1 cellular context compared by ENCODE assay signal in the genomic region with DNA sequence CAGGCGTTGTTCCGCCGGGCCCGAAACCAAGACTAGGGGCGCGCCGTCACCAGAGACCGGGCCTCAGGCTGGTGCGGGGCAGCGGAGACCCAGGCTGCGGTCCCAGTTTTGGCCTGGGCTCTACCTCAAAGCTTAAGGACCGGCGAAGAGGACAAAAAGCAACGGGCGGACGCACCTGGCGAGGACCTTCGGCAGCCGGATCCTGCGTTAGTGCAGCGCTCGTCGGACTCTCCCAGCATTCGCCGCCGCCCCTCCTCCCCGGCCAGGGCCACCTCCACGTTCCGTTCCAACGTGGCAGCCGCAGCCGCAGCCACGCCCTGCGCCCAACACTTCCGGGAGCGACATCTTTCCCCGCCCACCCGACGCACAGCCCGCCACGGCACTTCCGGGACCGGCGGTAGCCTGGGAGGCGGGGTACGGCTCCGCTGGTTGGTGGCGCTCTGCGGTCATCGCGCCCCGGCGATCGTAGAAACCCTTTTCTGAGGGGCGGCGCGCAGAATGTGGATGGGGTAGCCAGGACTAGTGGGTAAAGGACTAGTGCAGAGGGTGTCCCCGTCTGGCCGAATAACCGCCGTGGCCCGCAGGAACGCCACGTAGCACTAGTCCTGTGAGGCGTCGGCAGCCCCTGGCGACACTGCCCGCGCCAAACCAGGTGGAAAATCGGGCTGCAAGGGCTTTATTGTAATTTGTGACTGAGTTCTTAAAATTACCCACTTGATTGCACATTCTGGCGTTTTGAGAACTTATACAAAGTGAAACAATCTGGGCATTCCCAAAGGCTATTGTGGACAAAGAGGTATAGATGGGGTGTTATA.
A peak's percentile ranks its signal among the peaks of the same experiment; 100 is the strongest.
TF ChIP-seq lines count a peak whose summit lies in the region.

A gene with protein sequence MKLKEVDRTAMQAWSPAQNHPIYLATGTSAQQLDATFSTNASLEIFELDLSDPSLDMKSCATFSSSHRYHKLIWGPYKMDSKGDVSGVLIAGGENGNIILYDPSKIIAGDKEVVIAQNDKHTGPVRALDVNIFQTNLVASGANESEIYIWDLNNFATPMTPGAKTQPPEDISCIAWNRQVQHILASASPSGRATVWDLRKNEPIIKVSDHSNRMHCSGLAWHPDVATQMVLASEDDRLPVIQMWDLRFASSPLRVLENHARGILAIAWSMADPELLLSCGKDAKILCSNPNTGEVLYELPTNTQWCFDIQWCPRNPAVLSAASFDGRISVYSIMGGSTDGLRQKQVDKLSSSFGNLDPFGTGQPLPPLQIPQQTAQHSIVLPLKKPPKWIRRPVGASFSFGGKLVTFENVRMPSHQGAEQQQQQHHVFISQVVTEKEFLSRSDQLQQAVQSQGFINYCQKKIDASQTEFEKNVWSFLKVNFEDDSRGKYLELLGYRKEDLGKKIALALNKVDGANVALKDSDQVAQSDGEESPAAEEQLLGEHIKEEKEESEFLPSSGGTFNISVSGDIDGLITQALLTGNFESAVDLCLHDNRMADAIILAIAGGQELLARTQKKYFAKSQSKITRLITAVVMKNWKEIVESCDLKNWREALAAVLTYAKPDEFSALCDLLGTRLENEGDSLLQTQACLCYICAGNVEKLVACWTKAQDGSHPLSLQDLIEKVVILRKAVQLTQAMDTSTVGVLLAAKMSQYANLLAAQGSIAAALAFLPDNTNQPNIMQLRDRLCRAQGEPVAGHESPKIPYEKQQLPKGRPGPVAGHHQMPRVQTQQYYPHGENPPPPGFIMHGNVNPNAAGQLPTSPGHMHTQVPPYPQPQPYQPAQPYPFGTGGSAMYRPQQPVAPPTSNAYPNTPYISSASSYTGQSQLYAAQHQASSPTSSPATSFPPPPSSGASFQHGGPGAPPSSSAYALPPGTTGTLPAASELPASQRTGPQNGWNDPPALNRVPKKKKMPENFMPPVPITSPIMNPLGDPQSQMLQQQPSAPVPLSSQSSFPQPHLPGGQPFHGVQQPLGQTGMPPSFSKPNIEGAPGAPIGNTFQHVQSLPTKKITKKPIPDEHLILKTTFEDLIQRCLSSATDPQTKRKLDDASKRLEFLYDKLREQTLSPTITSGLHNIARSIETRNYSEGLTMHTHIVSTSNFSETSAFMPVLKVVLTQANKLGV (minus strand): TSS at position 241 of the 815 bp plus-strand sequence. CDS start 9,217 bp downstream, outside the sequence.

TF ChIP-seq in HepG2, 621 proteins besides CTCF, POLR2A, EP300 and RAD21 (continued from another document and continues in another):
- TF ChIP-seq, protein P1, sequence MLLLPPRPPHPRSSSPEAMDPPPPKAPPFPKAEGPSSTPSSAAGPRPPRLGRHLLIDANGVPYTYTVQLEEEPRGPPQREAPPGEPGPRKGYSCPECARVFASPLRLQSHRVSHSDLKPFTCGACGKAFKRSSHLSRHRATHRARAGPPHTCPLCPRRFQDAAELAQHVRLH (CRISPR knock-in tag; IDR thresholded peaks at IDR 0.05; ENCODE audit: borderline replicate concordance, low read depth), result peak; percentile 65; the same call in 1 of the 2 replicates
- TF ChIP-seq ZNF530 (CRISPR knock-in tag; IDR thresholded peaks at IDR 0.05; ENCODE audit: low read depth), result no peak
- TF ChIP-seq, protein P2, sequence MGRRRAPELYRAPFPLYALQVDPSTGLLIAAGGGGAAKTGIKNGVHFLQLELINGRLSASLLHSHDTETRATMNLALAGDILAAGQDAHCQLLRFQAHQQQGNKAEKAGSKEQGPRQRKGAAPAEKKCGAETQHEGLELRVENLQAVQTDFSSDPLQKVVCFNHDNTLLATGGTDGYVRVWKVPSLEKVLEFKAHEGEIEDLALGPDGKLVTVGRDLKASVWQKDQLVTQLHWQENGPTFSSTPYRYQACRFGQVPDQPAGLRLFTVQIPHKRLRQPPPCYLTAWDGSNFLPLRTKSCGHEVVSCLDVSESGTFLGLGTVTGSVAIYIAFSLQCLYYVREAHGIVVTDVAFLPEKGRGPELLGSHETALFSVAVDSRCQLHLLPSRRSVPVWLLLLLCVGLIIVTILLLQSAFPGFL (CRISPR knock-in tag; IDR thresholded peaks at IDR 0.05), result no peak
- peak; percentile 92 for TF ChIP-seq ZNF552 (CRISPR knock-in tag; IDR thresholded peaks at IDR 0.05; ENCODE audit: borderline replicate concordance)
- TF ChIP-seq ZBTB7B (CRISPR knock-in tag; IDR thresholded peaks at IDR 0.05), result peak; percentile 63; the same call in 1 of the 2 replicates
- TF ChIP-seq, protein P3, sequence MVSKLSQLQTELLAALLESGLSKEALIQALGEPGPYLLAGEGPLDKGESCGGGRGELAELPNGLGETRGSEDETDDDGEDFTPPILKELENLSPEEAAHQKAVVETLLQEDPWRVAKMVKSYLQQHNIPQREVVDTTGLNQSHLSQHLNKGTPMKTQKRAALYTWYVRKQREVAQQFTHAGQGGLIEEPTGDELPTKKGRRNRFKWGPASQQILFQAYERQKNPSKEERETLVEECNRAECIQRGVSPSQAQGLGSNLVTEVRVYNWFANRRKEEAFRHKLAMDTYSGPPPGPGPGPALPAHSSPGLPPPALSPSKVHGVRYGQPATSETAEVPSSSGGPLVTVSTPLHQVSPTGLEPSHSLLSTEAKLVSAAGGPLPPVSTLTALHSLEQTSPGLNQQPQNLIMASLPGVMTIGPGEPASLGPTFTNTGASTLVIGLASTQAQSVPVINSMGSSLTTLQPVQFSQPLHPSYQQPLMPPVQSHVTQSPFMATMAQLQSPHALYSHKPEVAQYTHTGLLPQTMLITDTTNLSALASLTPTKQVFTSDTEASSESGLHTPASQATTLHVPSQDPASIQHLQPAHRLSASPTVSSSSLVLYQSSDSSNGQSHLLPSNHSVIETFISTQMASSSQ (IDR thresholded peaks at IDR 0.05; ENCODE audit: low read depth), result no peak; the same call in 1 of the 2 replicates
- TF ChIP-seq, protein P3 (CRISPR knock-in tag; IDR thresholded peaks at IDR 0.05; ENCODE audit: borderline replicate concordance), result peak; percentile 85
- TF ChIP-seq ZFP62 (CRISPR knock-in tag; IDR thresholded peaks at IDR 0.05), result no peak
- TF ChIP-seq, protein P4, sequence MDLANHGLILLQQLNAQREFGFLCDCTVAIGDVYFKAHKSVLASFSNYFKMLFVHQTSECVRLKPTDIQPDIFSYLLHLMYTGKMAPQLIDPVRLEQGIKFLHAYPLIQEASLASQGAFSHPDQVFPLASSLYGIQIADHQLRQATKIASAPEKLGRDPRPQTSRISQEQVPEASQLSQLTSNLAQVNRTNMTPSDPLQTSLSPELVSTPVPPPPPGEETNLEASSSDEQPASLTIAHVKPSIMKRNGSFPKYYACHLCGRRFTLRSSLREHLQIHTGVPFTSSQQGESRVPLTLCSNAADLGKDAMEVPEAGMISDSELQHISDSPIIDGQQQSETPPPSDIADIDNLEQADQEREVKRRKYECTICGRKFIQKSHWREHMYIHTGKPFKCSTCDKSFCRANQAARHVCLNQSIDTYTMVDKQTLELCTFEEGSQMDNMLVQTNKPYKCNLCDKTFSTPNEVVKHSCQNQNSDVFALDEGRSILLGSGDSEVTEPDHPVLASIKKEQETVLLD (CRISPR knock-in tag; IDR thresholded peaks at IDR 0.05; ENCODE audit: low read depth), result peak; percentile 83; the same call in 1 of the 2 replicates
- TF ChIP-seq ZSCAN31 (CRISPR knock-in tag; IDR thresholded peaks at IDR 0.05; ENCODE audit: low read depth), result peak; percentile 87
- TF ChIP-seq, protein P5, sequence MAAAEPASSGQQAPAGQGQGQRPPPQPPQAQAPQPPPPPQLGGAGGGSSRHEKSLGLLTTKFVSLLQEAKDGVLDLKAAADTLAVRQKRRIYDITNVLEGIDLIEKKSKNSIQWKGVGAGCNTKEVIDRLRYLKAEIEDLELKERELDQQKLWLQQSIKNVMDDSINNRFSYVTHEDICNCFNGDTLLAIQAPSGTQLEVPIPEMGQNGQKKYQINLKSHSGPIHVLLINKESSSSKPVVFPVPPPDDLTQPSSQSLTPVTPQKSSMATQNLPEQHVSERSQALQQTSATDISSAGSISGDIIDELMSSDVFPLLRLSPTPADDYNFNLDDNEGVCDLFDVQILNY (CRISPR knock-in tag; conservative IDR thresholded peaks at IDR 0.05), result no peak
- TF ChIP-seq, protein P6, sequence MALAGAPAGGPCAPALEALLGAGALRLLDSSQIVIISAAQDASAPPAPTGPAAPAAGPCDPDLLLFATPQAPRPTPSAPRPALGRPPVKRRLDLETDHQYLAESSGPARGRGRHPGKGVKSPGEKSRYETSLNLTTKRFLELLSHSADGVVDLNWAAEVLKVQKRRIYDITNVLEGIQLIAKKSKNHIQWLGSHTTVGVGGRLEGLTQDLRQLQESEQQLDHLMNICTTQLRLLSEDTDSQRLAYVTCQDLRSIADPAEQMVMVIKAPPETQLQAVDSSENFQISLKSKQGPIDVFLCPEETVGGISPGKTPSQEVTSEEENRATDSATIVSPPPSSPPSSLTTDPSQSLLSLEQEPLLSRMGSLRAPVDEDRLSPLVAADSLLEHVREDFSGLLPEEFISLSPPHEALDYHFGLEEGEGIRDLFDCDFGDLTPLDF (CRISPR knock-in tag; IDR thresholded peaks at IDR 0.05), result no peak; the same call in 1 of the 2 replicates
- no peak for TF ChIP-seq NFIC (IDR thresholded peaks at IDR 0.05; ENCODE audit: low read length)
- TF ChIP-seq, protein P7, sequence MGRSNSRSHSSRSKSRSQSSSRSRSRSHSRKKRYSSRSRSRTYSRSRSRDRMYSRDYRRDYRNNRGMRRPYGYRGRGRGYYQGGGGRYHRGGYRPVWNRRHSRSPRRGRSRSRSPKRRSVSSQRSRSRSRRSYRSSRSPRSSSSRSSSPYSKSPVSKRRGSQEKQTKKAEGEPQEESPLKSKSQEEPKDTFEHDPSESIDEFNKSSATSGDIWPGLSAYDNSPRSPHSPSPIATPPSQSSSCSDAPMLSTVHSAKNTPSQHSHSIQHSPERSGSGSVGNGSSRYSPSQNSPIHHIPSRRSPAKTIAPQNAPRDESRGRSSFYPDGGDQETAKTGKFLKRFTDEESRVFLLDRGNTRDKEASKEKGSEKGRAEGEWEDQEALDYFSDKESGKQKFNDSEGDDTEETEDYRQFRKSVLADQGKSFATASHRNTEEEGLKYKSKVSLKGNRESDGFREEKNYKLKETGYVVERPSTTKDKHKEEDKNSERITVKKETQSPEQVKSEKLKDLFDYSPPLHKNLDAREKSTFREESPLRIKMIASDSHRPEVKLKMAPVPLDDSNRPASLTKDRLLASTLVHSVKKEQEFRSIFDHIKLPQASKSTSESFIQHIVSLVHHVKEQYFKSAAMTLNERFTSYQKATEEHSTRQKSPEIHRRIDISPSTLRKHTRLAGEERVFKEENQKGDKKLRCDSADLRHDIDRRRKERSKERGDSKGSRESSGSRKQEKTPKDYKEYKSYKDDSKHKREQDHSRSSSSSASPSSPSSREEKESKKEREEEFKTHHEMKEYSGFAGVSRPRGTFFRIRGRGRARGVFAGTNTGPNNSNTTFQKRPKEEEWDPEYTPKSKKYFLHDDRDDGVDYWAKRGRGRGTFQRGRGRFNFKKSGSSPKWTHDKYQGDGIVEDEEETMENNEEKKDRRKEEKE (IDR thresholded peaks at IDR 0.05), result no peak
- no peak for TF ChIP-seq ZKSCAN5 (CRISPR knock-in tag; IDR thresholded peaks at IDR 0.05)
- TF ChIP-seq, protein P8, sequence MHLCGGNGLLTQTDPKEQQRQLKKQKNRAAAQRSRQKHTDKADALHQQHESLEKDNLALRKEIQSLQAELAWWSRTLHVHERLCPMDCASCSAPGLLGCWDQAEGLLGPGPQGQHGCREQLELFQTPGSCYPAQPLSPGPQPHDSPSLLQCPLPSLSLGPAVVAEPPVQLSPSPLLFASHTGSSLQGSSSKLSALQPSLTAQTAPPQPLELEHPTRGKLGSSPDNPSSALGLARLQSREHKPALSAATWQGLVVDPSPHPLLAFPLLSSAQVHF (CRISPR knock-in tag; IDR thresholded peaks at IDR 0.05), result no peak
- no peak for TF ChIP-seq TP53 (CRISPR knock-in tag; conservative IDR thresholded peaks at IDR 0.05)
- peak; percentile 89 for TF ChIP-seq PHF5A (CRISPR knock-in tag; IDR thresholded peaks at IDR 0.05; ENCODE audit: low read depth, unreplicated experiment)
- TF ChIP-seq ZNF160 (CRISPR knock-in tag; IDR thresholded peaks at IDR 0.05), result 0 out of 2 replicates have a peak, but pooled peaks have one; percentile 51
- TF ChIP-seq, protein P9, sequence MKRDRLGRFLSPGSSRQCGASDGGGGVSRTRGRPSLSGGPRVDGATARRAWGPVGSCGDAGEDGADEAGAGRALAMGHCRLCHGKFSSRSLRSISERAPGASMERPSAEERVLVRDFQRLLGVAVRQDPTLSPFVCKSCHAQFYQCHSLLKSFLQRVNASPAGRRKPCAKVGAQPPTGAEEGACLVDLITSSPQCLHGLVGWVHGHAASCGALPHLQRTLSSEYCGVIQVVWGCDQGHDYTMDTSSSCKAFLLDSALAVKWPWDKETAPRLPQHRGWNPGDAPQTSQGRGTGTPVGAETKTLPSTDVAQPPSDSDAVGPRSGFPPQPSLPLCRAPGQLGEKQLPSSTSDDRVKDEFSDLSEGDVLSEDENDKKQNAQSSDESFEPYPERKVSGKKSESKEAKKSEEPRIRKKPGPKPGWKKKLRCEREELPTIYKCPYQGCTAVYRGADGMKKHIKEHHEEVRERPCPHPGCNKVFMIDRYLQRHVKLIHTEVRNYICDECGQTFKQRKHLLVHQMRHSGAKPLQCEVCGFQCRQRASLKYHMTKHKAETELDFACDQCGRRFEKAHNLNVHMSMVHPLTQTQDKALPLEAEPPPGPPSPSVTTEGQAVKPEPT (CRISPR knock-in tag; IDR thresholded peaks at IDR 0.05; ENCODE audit: low read depth), result peak; percentile 82; the same call in 1 of the 2 replicates
- TF ChIP-seq, protein P10, sequence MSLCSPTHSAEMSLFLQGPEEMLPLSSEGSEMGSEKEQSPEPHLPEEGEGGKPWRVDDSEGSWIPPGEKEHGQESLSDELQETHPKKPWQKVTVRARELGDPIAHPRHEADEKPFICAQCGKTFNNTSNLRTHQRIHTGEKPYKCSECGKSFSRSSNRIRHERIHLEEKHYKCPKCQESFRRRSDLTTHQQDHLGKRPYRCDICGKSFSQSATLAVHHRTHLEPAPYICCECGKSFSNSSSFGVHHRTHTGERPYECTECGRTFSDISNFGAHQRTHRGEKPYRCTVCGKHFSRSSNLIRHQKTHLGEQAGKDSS (CRISPR knock-in tag; IDR thresholded peaks at IDR 0.05; ENCODE audit: borderline replicate concordance, low read depth), result peak; percentile 90; the same call in 1 of the 2 replicates
- peak; percentile 96 for TF ChIP-seq POGZ (CRISPR knock-in tag; IDR thresholded peaks at IDR 0.05)
- peak; percentile 93 for TF ChIP-seq TBX2 (CRISPR knock-in tag; IDR thresholded peaks at IDR 0.05; ENCODE audit: borderline replicate concordance)
- TF ChIP-seq NCOA5 (CRISPR knock-in tag; IDR thresholded peaks at IDR 0.05), result no peak
- peak; percentile 86; the same call in 1 of the 2 replicates for TF ChIP-seq POLR2AphosphoS2 (IDR thresholded peaks at IDR 0.05; ENCODE audit: low read depth, low read length)
- TF ChIP-seq ZNF350 (CRISPR knock-in tag; IDR thresholded peaks at IDR 0.05; ENCODE audit: borderline replicate concordance, low read depth), result peak; percentile 95
